ENCODE assay signal across 8 cellular contexts in the genomic region with DNA sequence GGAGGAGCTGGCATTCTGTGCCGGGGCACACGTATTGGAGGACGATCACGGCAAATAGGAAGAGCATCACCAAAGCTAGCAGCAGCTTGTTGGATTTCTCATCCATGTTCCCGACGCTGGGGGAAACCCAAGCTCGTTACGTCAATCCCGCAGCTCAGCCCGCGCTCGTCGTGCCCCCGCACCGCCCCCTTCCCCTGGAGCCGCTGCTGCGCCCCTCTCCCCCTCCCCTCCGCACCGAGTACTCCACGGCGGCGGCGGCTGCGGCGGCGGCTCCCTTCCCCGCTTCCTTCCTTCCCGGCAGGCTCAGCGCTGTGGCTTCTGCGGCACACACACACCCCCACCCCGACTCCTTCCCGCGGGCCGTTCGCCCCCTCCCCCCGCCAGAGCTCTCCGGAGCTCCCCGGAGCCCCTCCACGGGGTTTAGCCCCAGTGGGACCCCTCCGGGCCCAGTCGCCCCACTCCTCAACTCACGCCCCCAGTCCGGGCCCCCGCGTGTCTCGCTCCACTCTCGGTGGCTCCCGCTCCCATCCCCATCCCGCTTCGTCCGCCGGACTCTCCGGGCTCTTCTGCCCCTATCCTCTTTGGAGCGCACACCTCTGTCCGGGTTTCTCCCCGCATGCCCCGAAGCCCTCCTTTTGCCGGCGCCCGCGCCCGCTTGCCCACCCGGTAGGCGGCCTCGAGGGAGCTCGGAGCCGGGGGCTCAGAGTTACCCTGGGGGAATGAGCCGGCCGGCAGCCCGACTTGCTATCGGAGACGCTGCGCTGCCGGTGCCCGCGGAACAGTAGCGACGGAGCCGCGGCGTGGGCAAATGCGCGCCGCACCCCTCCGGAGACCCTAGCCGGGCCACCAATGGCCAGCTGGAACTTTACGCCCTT. TPM values are rescaled to one million over a fixed set of nuclear protein-coding genes. Genes with fewer than 3 reads are reported as not detected.
DNase-seq lines count a peak whose midpoint lies in the region; ATAC-seq and TF ChIP-seq lines count a peak whose summit lies in the region.

No MANE protein-coding gene starts in this region.

- no TSS peak for BruUV-seq in Panc1 (replicated peaks; lab: Mats Ljungman, UMichigan)

- H3K36me3 ChIP-seq in ES-I3 (ENCODE audit: insufficient read depth, low read length) (no peaks in the 10 kb centered on the region), Panc1 (ENCODE audit: control insufficient read depth, insufficient read depth, low read length) (no peaks in the 10 kb centered on the region), esophagus muscularis mucosa (no peaks in the 10 kb centered on the region), parathyroid adenoma (ENCODE audit: control insufficient read depth, insufficient read depth, low read length) (no peaks in the 10 kb centered on the region)

- 42% methylated on average over 40 of the region's 87 CpGs for WGBS in esophagus muscularis mucosa

- H3K9me3 ChIP-seq in ES-I3 (ENCODE audit: control insufficient read depth, insufficient read depth, low read length) (no peaks in the 10 kb centered on the region), Panc1 (ENCODE audit: control insufficient read depth, insufficient read depth, low read depth, low read length) (no peaks in the 10 kb centered on the region), esophagus muscularis mucosa (no peaks in the 10 kb centered on the region), parathyroid adenoma (ENCODE audit: control insufficient read depth, low read length) (no peaks in the 10 kb centered on the region)

- no peaks in the 10 kb centered on the region for H3K79me2 ChIP-seq in parathyroid adenoma

- POLR2A ChIA-PET in Panc1 (lab: Charles Lee) = no interaction called here

- H3K9ac ChIP-seq in ES-I3 (ENCODE audit: low read depth, low read length) = peak overlapping the region; percentile 62
- no peak overlapping the region for H3K9ac ChIP-seq in parathyroid adenoma

- H3K27me3 ChIP-seq in Panc1 (ENCODE audit: control insufficient read depth, insufficient read depth, low read length) (peaks cover 17% of the 10 kb centered on the region), esophagus muscularis mucosa (peaks cover 0 to 41% (median 11%) of the 10 kb centered on the region in 4 donors), parathyroid adenoma (ENCODE audit: control insufficient read depth, insufficient read depth, low read length) (no peaks in the 10 kb centered on the region)

- H2AFZ ChIP-seq in parathyroid adenoma = peak overlapping the region; percentile 1

- CTCF ChIA-PET in Panc1 (lab: Charles Lee) = no interaction called here

- H3K4me1 ChIP-seq in ES-I3 (ENCODE audit: insufficient read depth, low read length) (peaks cover 30% of the 10 kb centered on the region), Panc1 (ENCODE audit: control insufficient read depth, insufficient read depth, low read length) (peaks cover 6% of the 10 kb centered on the region), esophagus muscularis mucosa (peaks cover 10 to 33% (median 26%) of the 10 kb centered on the region in 4 donors), parathyroid adenoma (no peaks in the 10 kb centered on the region)

- H3K4me2 ChIP-seq in parathyroid adenoma (ENCODE audit: low read length) = peak overlapping the region; percentile 44

- H3K4me3 ChIP-seq in Panc1 (ENCODE audit: low read depth in 2 of 2, low read length in 2 of 2) = peak overlapping the region; percentile 18 to 46
- peak overlapping the region; percentile 52 to 61 (median 54) for H3K4me3 ChIP-seq in esophagus muscularis mucosa
- H3K4me3 ChIP-seq in parathyroid adenoma (ENCODE audit: low read depth, low read length) = peak overlapping the region; percentile 27

- peak; percentile 38 for ATAC-seq in Panc1
- ATAC-seq in GM19397 (IDR thresholded peaks at IDR 0.05; ENCODE audit: unreplicated experiment) = no peak
- no peak for ATAC-seq in GM21619 (IDR thresholded peaks at IDR 0.05; ENCODE audit: unreplicated experiment)

- TF ChIP-seq CTCF in Panc1 (IDR thresholded peaks at IDR 0.05) = no peak
- no peak for TF ChIP-seq CTCF in esophagus muscularis mucosa (IDR thresholded peaks at IDR 0.05)
- no peak for TF ChIP-seq CTCF in parathyroid adenoma (IDR thresholded peaks at IDR 0.05)

- DNase-seq in Panc1 (ENCODE audit: low read depth, low spot score) (no peak), esophagus muscularis mucosa (ENCODE audit: extremely low spot score) (no peak), NK-92 (lab: John Stamatoyannopoulos, UW; ENCODE audit: unreplicated experiment) (no peak)
- no peak for DNase-seq in activated CD8-positive, alpha-beta memory T cell treated with anti-CD3 and anti-CD28 coated beads, Interleukin-2, amount 50 U/mL, for 4 hours

- intact Hi-C loops in Panc1 (cut with micrococcal nuclease; ENCODE audit: unreplicated experiment) = no loop called here
- intact Hi-C loops in esophagus muscularis mucosa (cut with DNase I) = no loop called here

- TF ChIP-seq POLR2A in esophagus muscularis mucosa (IDR thresholded peaks at IDR 0.05; ENCODE audit: low read depth) = no peak

- in situ Hi-C loops in Panc1 (cut with HindIII; ENCODE audit: low pct_unique_long_range_greater_than_20kb, low sequenced_read_pairs) = no loop called here

- no peak for TF ChIP-seq EP300 in esophagus muscularis mucosa (IDR thresholded peaks at IDR 0.05)

- H3K27ac ChIP-seq in Panc1 (ENCODE audit: low read length) (no peak overlapping the region), esophagus muscularis mucosa (replicated peaks in 1 of 4) (no peak overlapping the region), parathyroid adenoma (no peak overlapping the region)

RNA-seq across cellular contexts. Expression of a gene that starts 1.0 kb away (rescaled TPM):
- total RNA-seq in Panc1 (2021; ENCODE audit: unreplicated experiment) (0.26 TPM), esophagus muscularis mucosa (under 1 TPM in 2 of 4 donors, not detected in 2; 0.29 to 0.99 TPM)
- 0.08 TPM for polyA plus RNA-seq in Panc1 (2012; ENCODE audit: insufficient read length)
